ENCODE assay signal across 25 cellular contexts in the genomic region with DNA sequence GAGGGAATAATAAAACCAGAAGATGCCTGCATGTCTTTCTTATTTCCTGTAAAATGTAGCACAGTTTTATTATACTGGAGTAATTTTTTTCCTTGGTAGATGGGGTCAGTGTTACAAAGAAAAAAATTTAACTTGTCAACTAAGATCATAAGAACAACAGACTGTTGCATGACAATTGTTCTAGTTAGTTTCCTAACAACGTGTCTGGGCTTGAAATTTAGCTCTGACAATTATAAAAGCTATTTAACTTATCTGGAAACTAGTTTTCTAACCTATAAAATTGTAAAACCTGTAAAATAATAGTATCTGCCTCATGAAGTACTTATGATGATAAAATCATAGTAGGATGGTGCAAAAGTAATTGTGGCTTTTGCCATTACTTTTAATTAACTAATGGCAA. TPM values are rescaled to one million over a fixed set of nuclear protein-coding genes. Genes with fewer than 3 reads are reported as not detected.
"Had no signal": no experiment of that assay in that cellular context is flagged by ENCODE, and none has a peak within 500 bp of the region (broad histone marks: within the 10 kb centered on the region; RNA-seq: fewer than 3 reads in every experiment).

No MANE protein-coding gene starts in this region.

- H3K27me3 ChIP-seq: MG63, SJSA1 had no signal

- ATAC-seq: HepG2, Panc1, PC-3 had no signal

- FAIRE-seq: HepG2 had no signal

- H3K27ac ChIP-seq: SJSA1, SK-N-MC had no signal

- DNase-seq: IMR-90, Karpas-422, KG1, MG63, NCI-H1092, NCI-H1105 treated with DMSO at 0.1 percent for 48 hours, NCI-H1417 treated with DMSO at 0.1 percent for 48 hours, NCI-H146, NCI-H1694 treated with DMSO at 0.1 percent for 48 hours, NCI-H1930, NCI-H2081, NCI-H2107, NCI-H2227 treated with DMSO at 0.1 percent for 48 hours, NCI-H524, NCI-H69, NCI-H774, PC-3, Right ventricle myocardium superior, SIG-M5 had no signal

- H3K4me3 ChIP-seq: MG63, SJSA1, SK-N-MC had no signal

- H3K4me1 ChIP-seq: SJSA1 had no signal

- H3K36me3 ChIP-seq: MG63, SJSA1 had no signal

RNA-seq across cellular contexts. Expression of a gene that starts 4.9 kb away (rescaled TPM):
- total RNA-seq: HepG2, HT1080, IMR-90, NCI-H460, Right ventricle myocardium superior, SJSA1 had no signal
- polyA plus RNA-seq: HepG2 had no signal
